ENCODE assay signal across 28 cellular contexts in genomic region chr3:177916461-177916860, GRCh38.
"Had no signal": no experiment of that assay in that cellular context is flagged by ENCODE, and none has a peak within 500 bp of the region (broad histone marks: within the 10 kb centered on the region; RNA-seq: fewer than 3 reads in every experiment).

No MANE protein-coding gene starts in this region.

- H3K4me3 Mint-ChIP-seq: mesothelial cell of epicardium; naive B cell; natural killer cell; nephron progenitor cell; neural progenitor cell; stimulated activated memory B cell treated with anti-CD40 and anti-IgM and Interleukin-4, amounts not matched to agents 10 μg/mL and 1 μg/mL and 100 μg/mL, for 72 hours; stimulated activated naive CD8-positive, alpha-beta T cell treated with anti-CD3 and anti-CD28 coated beads, Interleukin-15, amount 100 ng/mL, for 72 hours; type B pancreatic cell had no signal

- H3K36me3 Mint-ChIP-seq: naive B cell; natural killer cell; stimulated activated memory B cell treated with anti-CD40 and anti-IgM and Interleukin-4, amounts not matched to agents 10 μg/mL and 1 μg/mL and 100 μg/mL, for 72 hours had no signal

- ATAC-seq: left colon, left lung, natural killer cell had no signal

- H3K27ac Mint-ChIP-seq: mesothelial cell of epicardium; naive B cell; natural killer cell; nephron progenitor cell; neural progenitor cell; progenitor cell of endocrine pancreas; stimulated activated memory B cell treated with anti-CD40 and anti-IgM and Interleukin-4, amounts not matched to agents 10 μg/mL and 1 μg/mL and 100 μg/mL, for 72 hours; type B pancreatic cell had no signal

- H3K36me3 ChIP-seq: left lung, lower lobe of right lung, neural progenitor cell, neutrophil, right atrium auricular region, right lobe of liver, tibial nerve, uterus had no signal

- H3K4me3 ChIP-seq: left lung, lower lobe of right lung, neural progenitor cell, right atrium auricular region, right lobe of liver, smooth muscle cell, tibial nerve, uterus had no signal

- FAIRE-seq: kidney had no signal

- H3K9me3 Mint-ChIP-seq: natural killer cell had no signal

- H3K27me3 Mint-ChIP-seq: naive B cell; progenitor cell of endocrine pancreas; stimulated activated memory B cell treated with anti-CD40 and anti-IgM and Interleukin-4, amounts not matched to agents 10 μg/mL and 1 μg/mL and 100 μg/mL, for 72 hours; stimulated activated naive CD8-positive, alpha-beta T cell treated with anti-CD3 and anti-CD28 coated beads, Interleukin-15, amount 100 ng/mL, for 72 hours; type B pancreatic cell had no signal

- H3K27me3 ChIP-seq: left lung, neural progenitor cell, neutrophil, right atrium auricular region, right lobe of liver, tibial nerve, uterus had no signal

- DNase-seq: hippocampal formation; kidney; left colon; left lung; lower lobe of right lung; mesendoderm; naive B cell; natural killer cell; nephron progenitor cell; occipital lobe; right lobe of liver; stimulated activated CD4-positive, alpha-beta T cell treated with anti-CD3 and anti-CD28 coated beads, Interleukin-1b, Interleukin-23, amount 100 ng/mL, for 48 hours; stimulated activated CD4-positive, alpha-beta T cell treated with anti-CD3 and anti-CD28 coated beads, Interleukin-2, amount 100 ng/mL, for 48 hours; stimulated activated CD4-positive, alpha-beta T cell treated with anti-CD3 and anti-CD28 coated beads, Interleukin-4, amount 100 ng/mL, for 4 hours; stimulated activated CD8-positive, alpha-beta memory T cell treated with anti-CD3 and anti-CD28 coated beads, Interleukin-4, amount 100 ng/mL, for 48 hours; stimulated activated naive CD4-positive, alpha-beta T cell treated with Interleukin-2 at 50 U/mL for 16 hours; stimulated activated naive CD8-positive, alpha-beta T cell treated with anti-CD3 and anti-CD28 coated beads, Interleukin-15, amount 100 ng/mL, for 72 hours; substantia nigra; uterus had no signal

- H3K4me1 Mint-ChIP-seq: mesothelial cell of epicardium; naive B cell; natural killer cell; stimulated activated memory B cell treated with anti-CD40 and anti-IgM and Interleukin-4, amounts not matched to agents 10 μg/mL and 1 μg/mL and 100 μg/mL, for 72 hours; stimulated activated naive CD8-positive, alpha-beta T cell treated with anti-CD3 and anti-CD28 coated beads, Interleukin-15, amount 100 ng/mL, for 72 hours had no signal
